In genomic region chr17:77316191-77316641, GRCh38 we compare ENCODE assay signal across 11 cellular contexts.
DNase-seq lines count a peak whose midpoint lies in the region; ATAC-seq and TF ChIP-seq lines count a peak whose summit lies in the region.
"Had no signal": no experiment of that assay in that cellular context is flagged by ENCODE, and none has a peak within 500 bp of the region (broad histone marks: within the 10 kb centered on the region; RNA-seq: fewer than 3 reads in every experiment).

No MANE protein-coding gene starts in this region.

- WGBS in ovary, 3 donors = 9 to 22% (median 16%) methylated on average over 14 of the region's 14 CpGs

- POLR2A ChIA-PET in RWPE1 (lab: Yijun Ruan, JAX; ENCODE audit: low non-redundant PET) = no interaction called here

- H3K27me3 ChIP-seq in BLaER1 treated with 17β-estradiol and CSF1 and Interleukin-3, amounts not matched to agents 10 nM and 100 nM = no peaks in the 10 kb centered on the region
- H3K27me3 ChIP-seq in ovary = no peaks in the 10 kb centered on the region
- H3K27me3 ChIP-seq: SJSA1 had no signal

- peak overlapping the region in 10 of 11 experiments; percentile 33 to 64 (median 56); a peak in 14 of 22 replicates for H3K27ac ChIP-seq in BLaER1 treated with 17β-estradiol and CSF1 and Interleukin-3, amounts not matched to agents 10 nM and 100 nM
- H3K27ac ChIP-seq in RWPE1 = peak overlapping the region; percentile 100
- peak overlapping the region; percentile 40 to 60 for H3K27ac ChIP-seq in ovary
- H3K27ac ChIP-seq: SJSA1 had no signal

- TF ChIP-seq EP300 in ovary (IDR thresholded peaks at IDR 0.05) = no peak

- H3K36me3 ChIP-seq in BLaER1 treated with 17β-estradiol and CSF1 and Interleukin-3, amounts not matched to agents 10 nM and 100 nM = no peaks in the 10 kb centered on the region
- H3K36me3 ChIP-seq in ovary = no peaks in the 10 kb centered on the region

- intact Hi-C loops in ovary (cut with DNase I) = no loop called here

- no peaks in the 10 kb centered on the region for H3K9me3 ChIP-seq in BLaER1 treated with 17β-estradiol and CSF1 and Interleukin-3, amounts not matched to agents 10 nM and 100 nM (replicated peaks in 1 of 11)
- H3K9me3 ChIP-seq in ovary = no peaks in the 10 kb centered on the region
- H3K9me3 ChIP-seq: SJSA1 had no signal

- no peaks in the 10 kb centered on the region for H4K20me1 ChIP-seq in BLaER1 treated with 17β-estradiol and CSF1 and Interleukin-3, amounts not matched to agents 10 nM and 100 nM

- TF ChIP-seq CTCF in RWPE1 (conservative IDR thresholded peaks at IDR 0.05; ENCODE audit: low read depth) (no peak), ovary (IDR thresholded peaks at IDR 0.05) (no peak)

- CTCF ChIA-PET in RWPE1 (lab: Yijun Ruan, JAX) = no interaction called here

- DNase-seq in RWPE1 (ENCODE audit: low spot score) (no peak), fibroblast of peridontal ligament (ENCODE audit: extremely low read depth) (peak; percentile 48), ovary (peak; percentile 82 to 88 (median 83)), NAMALWA (ENCODE audit: low spot score) (no peak), NCI-H146 treated with DMSO at 0.1 percent for 48 hours (lab: John Stamatoyannopoulos, UW; ENCODE audit: unreplicated experiment) (no peak)
- DNase-seq in stimulated activated CD4-positive, alpha-beta T cell treated with anti-CD3 and anti-CD28 coated beads, Interleukin-2, amount 100 ng/mL, for 24 hours = no peak
- DNase-seq: DMS 273 treated with DMSO at 0.1 percent for 48 hours had no signal

- TF ChIP-seq POLR2A in ovary (IDR thresholded peaks at IDR 0.05) = no peak

- H3K4me1 ChIP-seq in BLaER1 treated with 17β-estradiol and CSF1 and Interleukin-3, amounts not matched to agents 10 nM and 100 nM = peaks cover 71 to 93% (median 86%) of the 10 kb centered on the region in 10 experiments
- H3K4me1 ChIP-seq in ovary (ENCODE audit: insufficient read depth) = peaks cover 45% of the 10 kb centered on the region

- H3K9ac ChIP-seq in BLaER1 treated with 17β-estradiol and CSF1 and Interleukin-3, amounts not matched to agents 10 nM and 100 nM = peak overlapping the region in 7 of 11 experiments; percentile 7 to 59 (median 44); a peak in 9 of 22 replicates

- no peak for ATAC-seq in GM18519 (IDR thresholded peaks at IDR 0.05; ENCODE audit: low FRiP score, unreplicated experiment)
- ATAC-seq: activated T-helper 17 cell treated with anti-CD3 and anti-CD28 coated beads, Interleukin-2, amount 50 U/mL, for 72 hours had no signal

- H3K4me2 ChIP-seq in BLaER1 treated with 17β-estradiol and CSF1 and Interleukin-3, amounts not matched to agents 10 nM and 100 nM = peak overlapping the region; percentile 77 to 98 (median 86)

- peak overlapping the region in 1 of 10 experiments; percentile 15; a peak in 1 of 20 replicates for H3K4me3 ChIP-seq in BLaER1 treated with 17β-estradiol and CSF1 and Interleukin-3, amounts not matched to agents 10 nM and 100 nM
- H3K4me3 ChIP-seq in ovary = no peak overlapping the region
- H3K4me3 ChIP-seq: SJSA1 had no signal

Comparison
In these comparisons a context has a peak if more than half of its experiments do, and no peak if none do; other contexts are left out.
1. H3K27ac ChIP-seq: peak in every context shown above with its lines; median percentile 100 in RWPE1; 56 in BLaER1 treated with 17β-estradiol and CSF1 and Interleukin-3, amounts not matched to agents 10 nM and 100 nM; 50 in ovary.
2. DNase-seq: peak in fibroblast of peridontal ligament (single experiment) and ovary (5 of 5); none in RWPE1 (single experiment), stimulated activated CD4-positive, alpha-beta T cell treated with anti-CD3 and anti-CD28 coated beads, Interleukin-2, amount 100 ng/mL, for 24 hours (0 of 2), NAMALWA (single experiment) and NCI-H146 treated with DMSO at 0.1 percent for 48 hours (single experiment).